8 cellular contexts compared by ENCODE assay signal in the genomic region with DNA sequence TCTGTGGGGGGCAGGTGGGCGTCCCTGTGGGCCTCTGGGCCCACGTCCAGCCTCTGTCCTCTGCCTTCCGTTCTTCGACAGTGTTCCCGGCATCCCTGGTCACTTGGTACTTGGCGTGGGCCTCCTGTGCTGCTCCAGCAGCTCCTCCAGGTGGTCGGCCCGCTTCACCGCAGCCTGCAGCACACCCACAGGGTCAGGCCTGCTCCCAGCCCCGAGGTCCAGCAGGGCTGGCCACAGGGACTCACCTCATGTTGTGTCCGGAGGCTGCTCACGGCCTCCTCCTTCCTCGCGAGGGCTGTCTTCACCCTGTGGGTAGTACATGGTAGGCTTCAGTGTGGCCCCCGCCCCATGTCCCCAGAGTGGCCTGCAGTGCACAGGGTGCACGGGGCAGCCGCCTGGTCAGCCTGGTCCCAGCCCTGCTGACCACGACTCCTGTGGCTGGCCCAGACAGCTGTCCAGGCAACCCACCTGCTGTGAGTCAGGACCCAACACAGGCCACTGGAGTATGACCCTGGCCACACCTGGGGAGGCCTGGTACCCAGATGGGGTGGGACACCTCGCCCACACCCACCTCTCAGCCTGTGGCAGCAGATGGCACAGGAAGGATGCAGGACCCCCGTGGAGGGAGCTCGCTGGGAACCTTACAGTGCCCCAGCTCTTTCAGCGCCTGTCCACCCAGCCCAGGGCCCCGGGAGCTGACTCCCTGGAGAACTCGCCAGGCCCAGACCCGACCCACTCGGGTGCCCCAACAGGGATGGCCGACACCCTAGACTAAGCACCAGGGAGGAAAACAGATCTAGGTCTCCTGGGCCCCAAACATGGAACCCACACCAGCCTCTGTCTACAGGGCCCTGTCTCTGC. TPM values are rescaled to one million over a fixed set of nuclear protein-coding genes. Genes with fewer than 3 reads are reported as not detected.
DNase-seq lines count a peak whose midpoint lies in the region; ATAC-seq, FAIRE-seq and TF ChIP-seq lines count a peak whose summit lies in the region.
"Had no signal": no experiment of that assay in that cellular context is flagged by ENCODE, and none has a peak within 500 bp of the region (broad histone marks: within the 10 kb centered on the region; RNA-seq: fewer than 3 reads in every experiment).

No MANE protein-coding gene starts in this region.

- no peaks in the 10 kb centered on the region for H3K9me3 Mint-ChIP-seq in activated T-helper 17 cell treated with anti-CD3 and anti-CD28 coated beads, Interleukin-2, amount 50 U/mL, for 72 hours
- H3K9me3 Mint-ChIP-seq in natural killer cell treated with Interleukin-12 subunit alpha and Interleukin-12 subunit beta and Interleukin-15 and Interleukin-18, amount 100 ng/mL, for 72 hours: no peaks in the 10 kb centered on the region

- TF ChIP-seq CTCF in vagina (IDR thresholded peaks at IDR 0.05): no peak

- FAIRE-seq in H54 (lab: Jason Lieb, UNC): no peak

- no peaks in the 10 kb centered on the region for H3K4me1 ChIP-seq in vagina

- H3K4me1 Mint-ChIP-seq in activated T-helper 17 cell treated with anti-CD3 and anti-CD28 coated beads, Interleukin-2, amount 50 U/mL, for 72 hours: no peaks in the 10 kb centered on the region
- H3K4me1 Mint-ChIP-seq in natural killer cell treated with Interleukin-12 subunit alpha and Interleukin-12 subunit beta and Interleukin-15 and Interleukin-18, amount 100 ng/mL, for 72 hours (ENCODE audit: low read depth in 2 of 2): no peaks in the 10 kb centered on the region

- H3K27me3 Mint-ChIP-seq in activated T-helper 17 cell treated with anti-CD3 and anti-CD28 coated beads, Interleukin-2, amount 50 U/mL, for 72 hours: no peaks in the 10 kb centered on the region
- H3K27me3 Mint-ChIP-seq in natural killer cell treated with Interleukin-12 subunit alpha and Interleukin-12 subunit beta and Interleukin-15 and Interleukin-18, amount 100 ng/mL, for 72 hours: peaks cover 0 to 2% of the 10 kb centered on the region in 2 donors

- intact Hi-C loops in vagina (cut with DNase I): loop anchor here (1.0 to 10.0 kb wide), 2 partner anchors 24 to 185 kb away; no protein-coding TSS in a partner anchor

- H3K36me3 Mint-ChIP-seq in activated T-helper 17 cell treated with anti-CD3 and anti-CD28 coated beads, Interleukin-2, amount 50 U/mL, for 72 hours (ENCODE audit: low read depth): no peaks in the 10 kb centered on the region
- H3K36me3 Mint-ChIP-seq in natural killer cell treated with Interleukin-12 subunit alpha and Interleukin-12 subunit beta and Interleukin-15 and Interleukin-18, amount 100 ng/mL, for 72 hours: no peaks in the 10 kb centered on the region

- no peaks in the 10 kb centered on the region for H3K9me3 ChIP-seq in vagina

- peak; percentile 14 for ATAC-seq in activated T-helper 17 cell treated with anti-CD3 and anti-CD28 coated beads, Interleukin-2, amount 50 U/mL, for 72 hours (replicated peaks)
- ATAC-seq in HG02678 (IDR thresholded peaks at IDR 0.05; ENCODE audit: unreplicated experiment): no peak
- ATAC-seq in natural killer cell treated with Interleukin-12 subunit alpha and Interleukin-12 subunit beta and Interleukin-15 and Interleukin-18, amount 100 ng/mL, for 72 hours: no peak

- H3K4me3 Mint-ChIP-seq in activated T-helper 17 cell treated with anti-CD3 and anti-CD28 coated beads, Interleukin-2, amount 50 U/mL, for 72 hours: no peak overlapping the region
- no peak overlapping the region for H3K4me3 Mint-ChIP-seq in natural killer cell treated with Interleukin-12 subunit alpha and Interleukin-12 subunit beta and Interleukin-15 and Interleukin-18, amount 100 ng/mL, for 72 hours

- no peak overlapping the region for H3K27ac ChIP-seq in vagina

- no peak overlapping the region for H3K4me3 ChIP-seq in vagina

- DNase-seq in H54 (ENCODE audit: insufficient read length, low spot score) (peak; percentile 44), midbrain (lab: John Stamatoyannopoulos, UW) (peak; percentile 6), vagina (ENCODE audit: extremely low spot score in 2 of 2) (no peak)
- DNase-seq in natural killer cell treated with Interleukin-12 subunit alpha and Interleukin-12 subunit beta and Interleukin-15 and Interleukin-18, amount 100 ng/mL, for 72 hours (ENCODE audit: low spot score): no peak
- DNase-seq: activated CD4-positive, alpha-beta T cell treated with anti-CD3 and anti-CD28 coated beads for 4 hours had no signal

- H3K27ac Mint-ChIP-seq in activated T-helper 17 cell treated with anti-CD3 and anti-CD28 coated beads, Interleukin-2, amount 50 U/mL, for 72 hours: no peak overlapping the region
- H3K27ac Mint-ChIP-seq in natural killer cell treated with Interleukin-12 subunit alpha and Interleukin-12 subunit beta and Interleukin-15 and Interleukin-18, amount 100 ng/mL, for 72 hours: no peak overlapping the region

- no peaks in the 10 kb centered on the region for H3K27me3 ChIP-seq in vagina

- TF ChIP-seq POLR2A in H54 (IDR thresholded peaks at IDR 0.05; ENCODE audit: low read depth, low read length) (no peak), vagina (IDR thresholded peaks at IDR 0.05) (no peak)

- no peaks in the 10 kb centered on the region for H3K36me3 ChIP-seq in vagina

RNA-seq across cellular contexts. Expression of gene AATK, which starts 23.9 kb away (rescaled TPM):
- 1 to 10 TPM; 1.2 to 2.4 TPM for total RNA-seq in activated T-helper 17 cell treated with anti-CD3 and anti-CD28 coated beads, Interleukin-2, amount 50 U/mL, for 72 hours
- total RNA-seq in natural killer cell treated with Interleukin-12 subunit alpha and Interleukin-12 subunit beta and Interleukin-15 and Interleukin-18, amount 100 ng/mL, for 72 hours: 1 to 10 TPM; 1.8 to 7.6 TPM
- 6.4 TPM for total RNA-seq in vagina

RNA-seq across cellular contexts. Expression of gene PVALEF, which starts 24.6 kb away (rescaled TPM):
- not detected for total RNA-seq in activated T-helper 17 cell treated with anti-CD3 and anti-CD28 coated beads, Interleukin-2, amount 50 U/mL, for 72 hours
- total RNA-seq in natural killer cell treated with Interleukin-12 subunit alpha and Interleukin-12 subunit beta and Interleukin-15 and Interleukin-18, amount 100 ng/mL, for 72 hours: not detected
- not detected for total RNA-seq in vagina
- total RNA-seq: MCF 10A had no signal

RNA-seq across cellular contexts. Expression of gene CEP131, which starts 32.9 kb away (rescaled TPM):
- 10 to 100 TPM in 1 of 2 donors, 1 to 10 TPM in 1; 8.4 to 10.4 TPM for total RNA-seq in activated T-helper 17 cell treated with anti-CD3 and anti-CD28 coated beads, Interleukin-2, amount 50 U/mL, for 72 hours
- total RNA-seq in natural killer cell treated with Interleukin-12 subunit alpha and Interleukin-12 subunit beta and Interleukin-15 and Interleukin-18, amount 100 ng/mL, for 72 hours: 10 to 100 TPM in 1 of 2 donors, 1 to 10 TPM in 1; 7.8 to 14.5 TPM
- 6.1 TPM for total RNA-seq in vagina

RNA-seq across cellular contexts. Expression of gene TEPSIN, which starts 49.0 kb away (rescaled TPM):
- 10 to 100 TPM; 26.3 to 35.0 TPM for total RNA-seq in activated T-helper 17 cell treated with anti-CD3 and anti-CD28 coated beads, Interleukin-2, amount 50 U/mL, for 72 hours
- total RNA-seq in natural killer cell treated with Interleukin-12 subunit alpha and Interleukin-12 subunit beta and Interleukin-15 and Interleukin-18, amount 100 ng/mL, for 72 hours: 10 to 100 TPM; 47.9 to 61.7 TPM
- 35.4 TPM for total RNA-seq in vagina

RNA-seq across cellular contexts. Expression of gene NDUFAF8, which starts 49.2 kb away (rescaled TPM):
- 10 to 100 TPM; 33.4 to 68.0 TPM for total RNA-seq in activated T-helper 17 cell treated with anti-CD3 and anti-CD28 coated beads, Interleukin-2, amount 50 U/mL, for 72 hours
- total RNA-seq in natural killer cell treated with Interleukin-12 subunit alpha and Interleukin-12 subunit beta and Interleukin-15 and Interleukin-18, amount 100 ng/mL, for 72 hours: 100 to 1,000 TPM in 1 of 2 donors, 10 to 100 TPM in 1; 58.1 to 107 TPM
- total RNA-seq in vagina: 52.5 TPM

Comparison
In these comparisons a context has a peak if more than half of its experiments do, and no peak if none do; other contexts are left out.
1. DNase-seq: peak in H54 (single experiment) and midbrain (single experiment); none in natural killer cell treated with Interleukin-12 subunit alpha and Interleukin-12 subunit beta and Interleukin-15 and Interleukin-18, amount 100 ng/mL, for 72 hours (single experiment) and vagina (0 of 2).